ENCODE assay signal across 8 cellular contexts in the genomic region with DNA sequence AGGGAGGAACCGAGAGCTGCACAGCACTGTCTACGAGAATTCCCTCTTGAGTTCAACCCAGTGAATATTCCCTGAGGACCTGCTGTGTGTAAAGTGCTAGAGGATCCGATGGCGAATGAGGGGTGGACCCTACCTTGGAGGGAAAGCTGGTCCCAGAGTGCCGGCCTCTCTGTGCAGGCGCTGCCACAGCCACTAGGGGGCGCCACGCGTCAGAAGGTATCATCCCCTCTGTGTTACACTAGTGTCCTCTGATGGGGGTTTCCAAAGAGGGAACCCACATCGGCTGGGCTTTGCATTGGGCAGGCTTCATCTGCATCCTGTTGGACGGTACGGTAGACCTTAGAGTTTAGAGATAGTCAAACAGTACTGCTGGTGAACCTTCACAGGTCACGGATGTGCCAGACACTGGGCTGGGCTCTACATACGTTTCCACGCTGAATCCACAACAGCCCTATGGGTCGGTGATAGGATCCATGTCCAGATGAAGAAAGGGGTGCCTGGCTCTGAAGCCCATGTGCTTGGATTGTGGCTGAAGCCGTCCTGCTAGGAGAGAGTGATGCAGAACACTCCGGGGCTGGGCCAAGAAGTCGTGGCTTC. TPM values are rescaled to one million over a fixed set of nuclear protein-coding genes. Genes with fewer than 3 reads are reported as not detected.
DNase-seq lines count a peak whose midpoint lies in the region; ATAC-seq and TF ChIP-seq lines count a peak whose summit lies in the region.

No MANE protein-coding gene starts in this region.

- 70% methylated on average over 19 of the region's 19 CpGs for WGBS in mammary epithelial cell (ENCODE audit: low coverage, missing lambda C conversion rate)

- H3K4me2 ChIP-seq in mammary epithelial cell (ENCODE audit: insufficient read depth, low read depth, low read length), result no peak overlapping the region

- no peaks in the 10 kb centered on the region for H3K79me2 ChIP-seq in mammary epithelial cell (ENCODE audit: insufficient read depth, low read length)

- no peak overlapping the region for H3K9ac ChIP-seq in mammary epithelial cell (ENCODE audit: insufficient read depth, low read length)

- peaks cover 58% of the 10 kb centered on the region for H3K36me3 Mint-ChIP-seq in activated B cell treated with CpG ODN at 0.5 μM for 24 hours (ENCODE audit: low read depth)

- in situ Hi-C loops in mammary epithelial cell (cut with MboI; ENCODE audit: low sequenced_read_pairs in 2 of 2), result no loop called here

- no peaks in the 10 kb centered on the region for H3K4me1 Mint-ChIP-seq in activated B cell treated with CpG ODN at 0.5 μM for 24 hours

- no peak overlapping the region for H3K27ac Mint-ChIP-seq in activated B cell treated with CpG ODN at 0.5 μM for 24 hours

- H3K36me3 ChIP-seq in mammary epithelial cell (ENCODE audit: insufficient read depth, low read length) (no peaks in the 10 kb centered on the region), lower lobe of right lung (peaks cover 99% of the 10 kb centered on the region)

- CTCF ChIA-PET in activated B cell treated with CpG ODN at 0.5 μM for 24 hours (lab: Charles Lee), result interaction anchor here (1.1 to 1.5 kb wide), 4 partner anchors 9 to 156 kb away, joined by 3 to 9 read pairs (median 4); no protein-coding TSS in a partner anchor
- CTCF ChIA-PET in mammary epithelial cell (lab: Charles Lee; ENCODE audit: low non-redundant PET), result interaction anchor here (0.5 kb wide), 1 partner anchor 213 kb away, joined by 4 read pairs; no protein-coding TSS in a partner anchor

- H3K9me3 ChIP-seq in mammary epithelial cell (replicated peaks; ENCODE audit: insufficient read depth, low read length), result no peaks in the 10 kb centered on the region
- H3K9me3 ChIP-seq in lower lobe of right lung, result no peaks in the 10 kb centered on the region

- no peak overlapping the region for H2AFZ ChIP-seq in mammary epithelial cell (ENCODE audit: low read depth, low read length)

- H3K27me3 ChIP-seq in mammary epithelial cell (ENCODE audit: insufficient read depth, low read length) (no peaks in the 10 kb centered on the region), lower lobe of right lung (ENCODE audit: low read depth) (no peaks in the 10 kb centered on the region)

- no peaks in the 10 kb centered on the region for H3K27me3 Mint-ChIP-seq in activated B cell treated with CpG ODN at 0.5 μM for 24 hours

- no TSS peak for BruUV-seq in mammary epithelial cell (replicated peaks; lab: Mats Ljungman, UMichigan)

- H3K27ac ChIP-seq in mammary epithelial cell (ENCODE audit: insufficient read depth, low read depth, low read length) (no peak overlapping the region), lower lobe of right lung (no peak overlapping the region)

- peak; percentile 55 for ATAC-seq in HG03432 (IDR thresholded peaks at IDR 0.05; ENCODE audit: unreplicated experiment)
- ATAC-seq in activated B cell treated with CpG ODN at 0.5 μM for 24 hours (ENCODE audit: low read depth), result peak; percentile 82
- peak; percentile 55 to 67 for ATAC-seq in lower lobe of right lung
- no peak for ATAC-seq in GM21360 (IDR thresholded peaks at IDR 0.05; ENCODE audit: unreplicated experiment)

- POLR2A ChIA-PET in activated B cell treated with CpG ODN at 0.5 μM for 24 hours (lab: Charles Lee), result no interaction called here

- no peak overlapping the region for H3K4me3 ChIP-seq in mammary epithelial cell (replicated peaks in 1 of 3; ENCODE audit: insufficient read depth in 1 of 3, low read depth in 2 of 3, low read length in 3 of 3)
- H3K4me3 ChIP-seq in lower lobe of right lung, result no peak overlapping the region

- no peaks in the 10 kb centered on the region for H4K20me1 ChIP-seq in mammary epithelial cell (ENCODE audit: insufficient read depth, low read length)

- dilution Hi-C loops in mammary epithelial cell (cut with HindIII; ENCODE audit: low sequenced_read_pairs), result no loop called here

- intact Hi-C loops in activated B cell treated with CpG ODN at 0.5 μM for 24 hours (cut with micrococcal nuclease) (loop anchor here (1.0 kb wide), 2 partner anchors 80 to 156 kb away; no protein-coding TSS in a partner anchor), mammary epithelial cell (cut with micrococcal nuclease) (loop anchor here (1.0 kb wide), 1 partner anchor 497 kb away; no protein-coding TSS in a partner anchor), lower lobe of right lung (cut with DNase I) (no loop called here)

- peak; percentile 35 for DNase-seq in DMS53 treated with DMSO at 0.1 percent for 48 hours (lab: John Stamatoyannopoulos, UW; ENCODE audit: unreplicated experiment)
- DNase-seq in activated B cell treated with CpG ODN at 0.5 μM for 24 hours, result peak; percentile 57
- peak; percentile 12 for DNase-seq in mammary epithelial cell
- DNase-seq in lower lobe of right lung, result peak; percentile 65
- DNase-seq in stimulated activated CD8-positive, alpha-beta memory T cell treated with anti-CD3 and anti-CD28 coated beads, Interleukin-4, amount 100 ng/mL, for 1 hour (ENCODE audit: low read depth in 2 of 2, low spot score in 1 of 2), result peak; percentile 47 to 64
- DNase-seq in DMS79 (lab: John Stamatoyannopoulos, UW), result no peak

- H3K9me3 Mint-ChIP-seq in activated B cell treated with CpG ODN at 0.5 μM for 24 hours, result no peaks in the 10 kb centered on the region

- no peaks in the 10 kb centered on the region for H3K4me1 ChIP-seq in mammary epithelial cell (ENCODE audit: insufficient read depth, low read length)
- H3K4me1 ChIP-seq in lower lobe of right lung, result no peaks in the 10 kb centered on the region

- no peak overlapping the region for H3K4me3 Mint-ChIP-seq in activated B cell treated with CpG ODN at 0.5 μM for 24 hours

- TF ChIP-seq CTCF in activated B cell treated with CpG ODN at 0.5 μM for 24 hours (IDR thresholded peaks at IDR 0.05) (no peak), mammary epithelial cell (conservative IDR thresholded peaks at IDR 0.05 in 1 of 2, IDR thresholded peaks at IDR 0.05 in 1 of 2; ENCODE audit: extremely low read depth in 1 of 2, insufficient read depth in 1 of 2, low read depth in 1 of 2, low read length in 2 of 2) (peak; percentile 80 to 90), lower lobe of right lung (IDR thresholded peaks at IDR 0.05) (peak; percentile 90)

RNA-seq across cellular contexts. Expression of a gene that starts 39.0 kb away (rescaled TPM):
- total RNA-seq in activated B cell treated with CpG ODN at 0.5 μM for 24 hours (31.5 and 37.6 TPM in 2 replicates), mammary epithelial cell (10 to 100 TPM; 16.5 to 20.5 TPM), lower lobe of right lung (31.2 TPM)
- 17.0 TPM for polyA plus RNA-seq in mammary epithelial cell
- polyA minus RNA-seq in mammary epithelial cell, result 3.6 TPM

RNA-seq across cellular contexts. Expression of a gene that starts 39.1 kb away (rescaled TPM):
- total RNA-seq in activated B cell treated with CpG ODN at 0.5 μM for 24 hours, result 35.3 and 36.3 TPM in 2 replicates
- 10 to 100 TPM; 33.0 to 38.4 TPM for total RNA-seq in mammary epithelial cell
- 33.3 TPM for polyA plus RNA-seq in mammary epithelial cell
- polyA minus RNA-seq in mammary epithelial cell, result 10.7 TPM
- total RNA-seq in lower lobe of right lung, result 53.7 TPM
